Comparison of ENCODE assay signal across 12 cellular contexts in genomic region chr1:206487970-206488369, GRCh38.
"Had no signal": no experiment of that assay in that cellular context is flagged by ENCODE, and none has a peak within 500 bp of the region (broad histone marks: within the 10 kb centered on the region; RNA-seq: fewer than 3 reads in every experiment).

No MANE protein-coding gene starts in this region.

- H3K4me3 Mint-ChIP-seq: activated naive CD8-positive, alpha-beta T cell; mesothelial cell of epicardium; WTC11 had no signal

- H3K9ac ChIP-seq: parathyroid adenoma had no signal

- H3K9me3 ChIP-seq: colonic mucosa, gastroesophageal sphincter, thyroid gland, uterus had no signal

- H3K4me1 ChIP-seq: colonic mucosa, parathyroid adenoma, uterus had no signal

- H3K27ac Mint-ChIP-seq: WTC11 had no signal

- H2AFZ ChIP-seq: parathyroid adenoma had no signal

- H3K27me3 Mint-ChIP-seq: activated naive CD8-positive, alpha-beta T cell had no signal

- H3K9me3 Mint-ChIP-seq: mesothelial cell of epicardium, WTC11 had no signal

- H3K27me3 ChIP-seq: colonic mucosa, gastroesophageal sphincter, thyroid gland, uterus had no signal

- H3K36me3 Mint-ChIP-seq: activated naive CD8-positive, alpha-beta T cell; WTC11 had no signal

- H3K79me2 ChIP-seq: parathyroid adenoma had no signal

- ATAC-seq: gastroesophageal sphincter, left ventricle myocardium superior, WTC11 had no signal

- DNase-seq: colonic mucosa; effector memory CD4-positive, alpha-beta T cell; kidney; left ventricle myocardium superior; T-helper 1 cell; thyroid gland; uterus had no signal

- H3K4me3 ChIP-seq: colonic mucosa, gastroesophageal sphincter, thyroid gland, uterus had no signal

- H3K4me1 Mint-ChIP-seq: WTC11 had no signal

- H3K36me3 ChIP-seq: thyroid gland, uterus had no signal

- H3K27ac ChIP-seq: colonic mucosa, gastroesophageal sphincter, parathyroid adenoma, thyroid gland, uterus had no signal
